In genomic region chr2:135819211-135819610, GRCh38 we compare ENCODE assay signal across 8 cellular contexts. TPM values are rescaled to one million over a fixed set of nuclear protein-coding genes. Genes with fewer than 3 reads are reported as not detected.
A peak's percentile ranks its signal among the peaks of the same experiment; 100 is the strongest.
DNase-seq lines count a peak whose midpoint lies in the region; ATAC-seq and TF ChIP-seq lines count a peak whose summit lies in the region.

No MANE protein-coding gene starts in this region.

- peaks cover 6% of the 10 kb centered on the region for H3K9me3 Mint-ChIP-seq in Calu3 (ENCODE audit: low read depth, unreplicated experiment)

- no peak overlapping the region for H3K27ac ChIP-seq in caudate nucleus (ENCODE audit: low read depth, low read length)

- intact Hi-C loops in Calu3 (cut with micrococcal nuclease; ENCODE audit: unreplicated experiment): no loop called here

- TF ChIP-seq RAD21 in Ishikawa (IDR thresholded peaks at IDR 0.05; ENCODE audit: low read depth): peak; percentile 46

- no peaks in the 10 kb centered on the region for H3K36me3 Mint-ChIP-seq in Calu3 (ENCODE audit: insufficient read depth, unreplicated experiment)

- H3K4me1 Mint-ChIP-seq in Calu3 (ENCODE audit: low read depth, unreplicated experiment): no peaks in the 10 kb centered on the region

- BruUV-seq in Calu3 (replicated peaks; lab: Mats Ljungman, UMichigan): no TSS peak

- no peak for TF ChIP-seq EP300 in Ishikawa (IDR thresholded peaks at IDR 0.05; ENCODE audit: borderline replicate concordance)

- CTCF ChIA-PET in Calu3 (lab: Charles Lee): no interaction called here

- no peaks in the 10 kb centered on the region for H3K27me3 Mint-ChIP-seq in Calu3 (ENCODE audit: unreplicated experiment)

- no peak overlapping the region for H3K4me3 Mint-ChIP-seq in Calu3 (ENCODE audit: low read depth, unreplicated experiment)

- H3K27ac Mint-ChIP-seq in Calu3 (ENCODE audit: unreplicated experiment): no peak overlapping the region

- ATAC-seq in GM18909 (IDR thresholded peaks at IDR 0.05; ENCODE audit: poor library complexity, unreplicated experiment) (no peak), GM21360 (IDR thresholded peaks at IDR 0.05; ENCODE audit: unreplicated experiment) (no peak)

- TF ChIP-seq CTCF in Calu3 (IDR thresholded peaks at IDR 0.05; ENCODE audit: unreplicated experiment): peak; percentile 23

- DNase-seq in Calu3 (peak; percentile 24), left kidney (ENCODE audit: low read depth, low spot score) (peak; percentile 16), caudate nucleus (lab: John Stamatoyannopoulos, UW) (no peak), NCI-H2227 (lab: John Stamatoyannopoulos, UW; ENCODE audit: unreplicated experiment) (no peak)
- peak; percentile 21 for DNase-seq in activated CD8-positive, alpha-beta memory T cell treated with anti-CD3 and anti-CD28 coated beads, Interleukin-2, amount 50 U/mL, for 4 hours

TF ChIP-seq in Ishikawa, 13 proteins besides CTCF, POLR2A, EP300 and RAD21:
- TF ChIP-seq USF1 (IDR thresholded peaks at IDR 0.05) (no peak), TEAD4 (IDR thresholded peaks at IDR 0.05) (peak; percentile 54; the same call in 1 of the 2 replicates), YY1 (IDR thresholded peaks at IDR 0.05; ENCODE audit: low read depth) (no peak)

RNA-seq across cellular contexts. Expression of gene LCT, which starts 17.8 kb away (rescaled TPM):
- 1.3 and 1.4 TPM in 2 replicates for total RNA-seq in Calu3 (2022)

RNA-seq across cellular contexts. Expression of gene MCM6, which starts 57.0 kb away (rescaled TPM):
- 40.0 and 44.1 TPM in 2 replicates for total RNA-seq in Calu3 (2022)

Comparison
In these comparisons a context has a peak if more than half of its experiments do, and no peak if none do; other contexts are left out.
1. DNase-seq: peak in Calu3 (single experiment), activated CD8-positive, alpha-beta memory T cell treated with anti-CD3 and anti-CD28 coated beads, Interleukin-2, amount 50 U/mL, for 4 hours (single experiment) and left kidney (single experiment); none in caudate nucleus (0 of 61) and NCI-H2227 (single experiment).